1 cellular context compared by ENCODE assay signal in genomic region chr5:35647712-35648111, GRCh38.
A peak's percentile ranks its signal among the peaks of the same experiment; 100 is the strongest.
TF ChIP-seq lines count a peak whose summit lies in the region.

No MANE protein-coding gene starts in this region.

TF ChIP-seq in HEK293, 187 proteins besides CTCF, POLR2A, EP300 and RAD21 (continued from another document):
- TF ChIP-seq, protein P1, sequence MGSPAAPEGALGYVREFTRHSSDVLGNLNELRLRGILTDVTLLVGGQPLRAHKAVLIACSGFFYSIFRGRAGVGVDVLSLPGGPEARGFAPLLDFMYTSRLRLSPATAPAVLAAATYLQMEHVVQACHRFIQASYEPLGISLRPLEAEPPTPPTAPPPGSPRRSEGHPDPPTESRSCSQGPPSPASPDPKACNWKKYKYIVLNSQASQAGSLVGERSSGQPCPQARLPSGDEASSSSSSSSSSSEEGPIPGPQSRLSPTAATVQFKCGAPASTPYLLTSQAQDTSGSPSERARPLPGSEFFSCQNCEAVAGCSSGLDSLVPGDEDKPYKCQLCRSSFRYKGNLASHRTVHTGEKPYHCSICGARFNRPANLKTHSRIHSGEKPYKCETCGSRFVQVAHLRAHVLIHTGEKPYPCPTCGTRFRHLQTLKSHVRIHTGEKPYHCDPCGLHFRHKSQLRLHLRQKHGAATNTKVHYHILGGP (tag by site-specific recombination; IDR thresholded peaks at IDR 0.05), result no peak
- TF ChIP-seq SCRT2 (tag by site-specific recombination; IDR thresholded peaks at IDR 0.05) (0 out of 2 replicates have a peak, but pooled peaks have one; percentile 17), YY2 (tag by site-specific recombination; IDR thresholded peaks at IDR 0.05) (no peak), ZBTB48 (tag by site-specific recombination; IDR thresholded peaks at IDR 0.05) (no peak)
- TF ChIP-seq, protein P2, sequence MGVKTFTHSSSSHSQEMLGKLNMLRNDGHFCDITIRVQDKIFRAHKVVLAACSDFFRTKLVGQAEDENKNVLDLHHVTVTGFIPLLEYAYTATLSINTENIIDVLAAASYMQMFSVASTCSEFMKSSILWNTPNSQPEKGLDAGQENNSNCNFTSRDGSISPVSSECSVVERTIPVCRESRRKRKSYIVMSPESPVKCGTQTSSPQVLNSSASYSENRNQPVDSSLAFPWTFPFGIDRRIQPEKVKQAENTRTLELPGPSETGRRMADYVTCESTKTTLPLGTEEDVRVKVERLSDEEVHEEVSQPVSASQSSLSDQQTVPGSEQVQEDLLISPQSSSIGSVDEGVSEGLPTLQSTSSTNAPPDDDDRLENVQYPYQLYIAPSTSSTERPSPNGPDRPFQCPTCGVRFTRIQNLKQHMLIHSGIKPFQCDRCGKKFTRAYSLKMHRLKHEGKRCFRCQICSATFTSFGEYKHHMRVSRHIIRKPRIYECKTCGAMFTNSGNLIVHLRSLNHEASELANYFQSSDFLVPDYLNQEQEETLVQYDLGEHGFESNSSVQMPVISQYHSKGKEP (tag by site-specific recombination; IDR thresholded peaks at IDR 0.05), result peak; percentile 48; the same call in 1 of the 2 replicates
TF ChIP-seq in HEK293: peak in this region for 4.
